ENCODE assay signal across 23 cellular contexts in genomic region chr2:66170681-66171234, GRCh38.
DNase-seq lines count a peak whose midpoint lies in the region; ATAC-seq and TF ChIP-seq lines count a peak whose summit lies in the region.
"Had no signal": no experiment of that assay in that cellular context is flagged by ENCODE, and none has a peak within 500 bp of the region (broad histone marks: within the 10 kb centered on the region; RNA-seq: fewer than 3 reads in every experiment).

No MANE protein-coding gene starts in this region.

- no peak for TF ChIP-seq EP300 in gastroesophageal sphincter (IDR thresholded peaks at IDR 0.05)

- DNase-seq in Daoy (ENCODE audit: low read depth) (peak; percentile 17), NCI-H1436 treated with DMSO at 0.1 percent for 48 hours (lab: John Stamatoyannopoulos, UW) (peak; percentile 64), NCI-H526 treated with DMSO at 0.1 percent for 48 hours (lab: John Stamatoyannopoulos, UW) (peak; percentile 38), epithelial cell of esophagus (ENCODE audit: low read depth) (peak; percentile 59), coronary artery (ENCODE audit: low spot score) (no peak)
- DNase-seq in activated CD4-positive, alpha-beta T cell treated with anti-CD3 and anti-CD28 coated beads, Interleukin-2, amount 50 U/mL, for 1 hour = no peak
- DNase-seq: ACHN; activated CD4-positive, alpha-beta T cell treated with anti-CD3 and anti-CD28 coated beads, Interleukin-2, amount 50 U/mL, for 4 hours; activated CD8-positive, alpha-beta memory T cell treated with anti-CD3 and anti-CD28 coated beads, Interleukin-2, amount 50 U/mL, for 4 hours; Caco-2; effector memory CD4-positive, alpha-beta T cell; glutamatergic neuron; naive B cell; NCI-H1092; NCI-H446 treated with DMSO at 0.1 percent for 48 hours; occipital lobe; RPMI8226; SK-N-SH; WERI-Rb-1 had no signal

- no peaks in the 10 kb centered on the region for H3K4me1 ChIP-seq in gastroesophageal sphincter
- H3K4me1 ChIP-seq: BLaER1, Caco-2 had no signal

- no peak for TF ChIP-seq POLR2A in gastroesophageal sphincter (IDR thresholded peaks at IDR 0.05)

- no peaks in the 10 kb centered on the region for H3K27me3 ChIP-seq in gastroesophageal sphincter
- H3K27me3 ChIP-seq: BLaER1, suprapubic skin had no signal

- 70 to 85% methylated on average over 4 of the region's 4 CpGs for WGBS in gastroesophageal sphincter (ENCODE audit: low coverage in 1 of 2), 2 donors

- no peaks in the 10 kb centered on the region for H3K36me3 ChIP-seq in gastroesophageal sphincter
- H3K36me3 ChIP-seq: BLaER1, suprapubic skin, WERI-Rb-1 had no signal

- no peak for TF ChIP-seq CTCF in epithelial cell of esophagus (IDR thresholded peaks at IDR 0.05; ENCODE audit: insufficient read depth, low read depth, low read length, missing control alignments)
- no peak for TF ChIP-seq CTCF in gastroesophageal sphincter (IDR thresholded peaks at IDR 0.05)
- no peak for TF ChIP-seq CTCF in coronary artery (IDR thresholded peaks at IDR 0.05)

- H3K9me3 ChIP-seq in gastroesophageal sphincter = no peaks in the 10 kb centered on the region
- H3K9me3 ChIP-seq: BLaER1, Caco-2, SK-N-SH, suprapubic skin had no signal

- no peak overlapping the region for H3K4me3 ChIP-seq in epithelial cell of esophagus (ENCODE audit: low read length)
- no peak overlapping the region for H3K4me3 ChIP-seq in gastroesophageal sphincter
- H3K4me3 ChIP-seq in coronary artery = no peak overlapping the region
- H3K4me3 ChIP-seq: BLaER1, suprapubic skin had no signal

- ATAC-seq in gastroesophageal sphincter = no peak
- no peak for ATAC-seq in HG03139 (IDR thresholded peaks at IDR 0.05; ENCODE audit: unreplicated experiment)

- H3K27ac ChIP-seq in gastroesophageal sphincter (no peak overlapping the region), coronary artery (no peak overlapping the region)
- H3K27ac ChIP-seq: BLaER1, suprapubic skin, WERI-Rb-1 had no signal

Comparison
In these comparisons a context has a peak if more than half of its experiments do, and no peak if none do; other contexts are left out.
1. DNase-seq: peak in Daoy (single experiment), NCI-H1436 treated with DMSO at 0.1 percent for 48 hours (single experiment), NCI-H526 treated with DMSO at 0.1 percent for 48 hours (single experiment) and epithelial cell of esophagus (single experiment); none in coronary artery (single experiment) and activated CD4-positive, alpha-beta T cell treated with anti-CD3 and anti-CD28 coated beads, Interleukin-2, amount 50 U/mL, for 1 hour (single experiment).